Comparison of ENCODE assay signal across 2 cellular contexts in the genomic region with DNA sequence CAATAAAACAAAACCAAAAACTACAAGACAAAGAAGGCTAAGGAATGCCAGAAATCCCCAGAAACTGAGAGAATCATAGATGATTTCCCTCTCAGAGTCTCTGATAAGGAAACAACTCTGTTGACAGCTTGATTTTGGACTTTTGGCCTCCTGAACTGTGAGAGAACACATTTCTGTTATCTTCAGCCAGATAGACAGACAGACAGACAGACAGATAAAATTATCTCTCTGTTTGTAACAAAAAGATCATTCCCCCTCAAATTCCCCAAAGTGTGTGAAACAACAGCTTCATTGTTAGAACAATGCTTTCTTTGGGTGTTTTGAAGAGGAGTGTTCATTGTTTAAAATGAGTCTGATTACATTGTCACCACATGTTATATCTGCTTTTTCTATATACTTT.
TF ChIP-seq lines count a peak whose summit lies in the region.

No MANE protein-coding gene starts in this region.

TF ChIP-seq in K562, 482 proteins besides CTCF, POLR2A, EP300 and RAD21 (continued from another document and continues in another):
- TF ChIP-seq, protein P1, sequence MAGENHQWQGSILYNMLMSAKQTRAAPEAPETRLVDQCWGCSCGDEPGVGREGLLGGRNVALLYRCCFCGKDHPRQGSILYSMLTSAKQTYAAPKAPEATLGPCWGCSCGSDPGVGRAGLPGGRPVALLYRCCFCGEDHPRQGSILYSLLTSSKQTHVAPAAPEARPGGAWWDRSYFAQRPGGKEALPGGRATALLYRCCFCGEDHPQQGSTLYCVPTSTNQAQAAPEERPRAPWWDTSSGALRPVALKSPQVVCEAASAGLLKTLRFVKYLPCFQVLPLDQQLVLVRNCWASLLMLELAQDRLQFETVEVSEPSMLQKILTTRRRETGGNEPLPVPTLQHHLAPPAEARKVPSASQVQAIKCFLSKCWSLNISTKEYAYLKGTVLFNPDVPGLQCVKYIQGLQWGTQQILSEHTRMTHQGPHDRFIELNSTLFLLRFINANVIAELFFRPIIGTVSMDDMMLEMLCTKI (IDR thresholded peaks at IDR 0.05; ENCODE audit: partially characterized antibody) = no peak
- 0 out of 2 replicates have a peak, but pooled peaks have one; percentile 18 for TF ChIP-seq ZNF778 (CRISPR knock-in tag; IDR thresholded peaks at IDR 0.05)
- no peak for TF ChIP-seq NCOA6 (IDR thresholded peaks at IDR 0.05)
- no peak for TF ChIP-seq NUFIP1 (IDR thresholded peaks at IDR 0.05; ENCODE audit: partially characterized antibody)
- no peak for TF ChIP-seq ATF7 (IDR thresholded peaks at IDR 0.05)
- TF ChIP-seq SMAD4 (CRISPR knock-in tag; conservative IDR thresholded peaks at IDR 0.05) = peak; percentile 67
- TF ChIP-seq, protein P2, sequence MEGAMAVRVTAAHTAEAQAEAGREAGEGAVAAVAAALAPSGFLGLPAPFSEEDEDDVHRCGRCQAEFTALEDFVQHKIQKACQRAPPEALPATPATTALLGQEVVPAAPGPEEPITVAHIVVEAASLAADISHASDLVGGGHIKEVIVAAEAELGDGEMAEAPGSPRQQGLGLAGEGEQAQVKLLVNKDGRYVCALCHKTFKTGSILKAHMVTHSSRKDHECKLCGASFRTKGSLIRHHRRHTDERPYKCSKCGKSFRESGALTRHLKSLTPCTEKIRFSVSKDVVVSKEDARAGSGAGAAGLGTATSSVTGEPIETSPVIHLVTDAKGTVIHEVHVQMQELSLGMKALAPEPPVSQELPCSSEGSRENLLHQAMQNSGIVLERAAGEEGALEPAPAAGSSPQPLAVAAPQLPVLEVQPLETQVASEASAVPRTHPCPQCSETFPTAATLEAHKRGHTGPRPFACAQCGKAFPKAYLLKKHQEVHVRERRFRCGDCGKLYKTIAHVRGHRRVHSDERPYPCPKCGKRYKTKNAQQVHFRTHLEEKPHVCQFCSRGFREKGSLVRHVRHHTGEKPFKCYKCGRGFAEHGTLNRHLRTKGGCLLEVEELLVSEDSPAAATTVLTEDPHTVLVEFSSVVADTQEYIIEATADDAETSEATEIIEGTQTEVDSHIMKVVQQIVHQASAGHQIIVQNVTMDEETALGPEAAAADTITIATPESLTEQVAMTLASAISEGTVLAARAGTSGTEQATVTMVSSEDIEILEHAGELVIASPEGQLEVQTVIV (CRISPR knock-in tag; IDR thresholded peaks at IDR 0.05; ENCODE audit: borderline replicate concordance) = no peak
- no peak for TF ChIP-seq ZNF134 (CRISPR knock-in tag; conservative IDR thresholded peaks at IDR 0.05)
- TF ChIP-seq MEIS2 (IDR thresholded peaks at IDR 0.05; ENCODE audit: partially characterized antibody) = peak; percentile 42
- TF ChIP-seq, protein P3, sequence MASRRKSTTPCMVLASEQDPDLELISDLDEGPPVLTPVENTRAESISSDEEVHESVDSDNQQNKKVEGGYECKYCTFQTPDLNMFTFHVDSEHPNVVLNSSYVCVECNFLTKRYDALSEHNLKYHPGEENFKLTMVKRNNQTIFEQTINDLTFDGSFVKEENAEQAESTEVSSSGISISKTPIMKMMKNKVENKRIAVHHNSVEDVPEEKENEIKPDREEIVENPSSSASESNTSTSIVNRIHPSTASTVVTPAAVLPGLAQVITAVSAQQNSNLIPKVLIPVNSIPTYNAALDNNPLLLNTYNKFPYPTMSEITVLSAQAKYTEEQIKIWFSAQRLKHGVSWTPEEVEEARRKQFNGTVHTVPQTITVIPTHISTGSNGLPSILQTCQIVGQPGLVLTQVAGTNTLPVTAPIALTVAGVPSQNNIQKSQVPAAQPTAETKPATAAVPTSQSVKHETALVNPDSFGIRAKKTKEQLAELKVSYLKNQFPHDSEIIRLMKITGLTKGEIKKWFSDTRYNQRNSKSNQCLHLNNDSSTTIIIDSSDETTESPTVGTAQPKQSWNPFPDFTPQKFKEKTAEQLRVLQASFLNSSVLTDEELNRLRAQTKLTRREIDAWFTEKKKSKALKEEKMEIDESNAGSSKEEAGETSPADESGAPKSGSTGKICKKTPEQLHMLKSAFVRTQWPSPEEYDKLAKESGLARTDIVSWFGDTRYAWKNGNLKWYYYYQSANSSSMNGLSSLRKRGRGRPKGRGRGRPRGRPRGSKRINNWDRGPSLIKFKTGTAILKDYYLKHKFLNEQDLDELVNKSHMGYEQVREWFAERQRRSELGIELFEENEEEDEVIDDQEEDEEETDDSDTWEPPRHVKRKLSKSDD (conservative IDR thresholded peaks at IDR 0.05; ENCODE audit: low read length) = no peak
- TF ChIP-seq E2F3 (CRISPR knock-in tag; IDR thresholded peaks at IDR 0.05) = no peak
- no peak for TF ChIP-seq KDM5B (IDR thresholded peaks at IDR 0.05; ENCODE audit: insufficient replicate concordance, low read depth, low read length)
- TF ChIP-seq TCF7L2 (IDR thresholded peaks at IDR 0.05; ENCODE audit: low read depth, low read length) = no peak
- TF ChIP-seq, protein P4, sequence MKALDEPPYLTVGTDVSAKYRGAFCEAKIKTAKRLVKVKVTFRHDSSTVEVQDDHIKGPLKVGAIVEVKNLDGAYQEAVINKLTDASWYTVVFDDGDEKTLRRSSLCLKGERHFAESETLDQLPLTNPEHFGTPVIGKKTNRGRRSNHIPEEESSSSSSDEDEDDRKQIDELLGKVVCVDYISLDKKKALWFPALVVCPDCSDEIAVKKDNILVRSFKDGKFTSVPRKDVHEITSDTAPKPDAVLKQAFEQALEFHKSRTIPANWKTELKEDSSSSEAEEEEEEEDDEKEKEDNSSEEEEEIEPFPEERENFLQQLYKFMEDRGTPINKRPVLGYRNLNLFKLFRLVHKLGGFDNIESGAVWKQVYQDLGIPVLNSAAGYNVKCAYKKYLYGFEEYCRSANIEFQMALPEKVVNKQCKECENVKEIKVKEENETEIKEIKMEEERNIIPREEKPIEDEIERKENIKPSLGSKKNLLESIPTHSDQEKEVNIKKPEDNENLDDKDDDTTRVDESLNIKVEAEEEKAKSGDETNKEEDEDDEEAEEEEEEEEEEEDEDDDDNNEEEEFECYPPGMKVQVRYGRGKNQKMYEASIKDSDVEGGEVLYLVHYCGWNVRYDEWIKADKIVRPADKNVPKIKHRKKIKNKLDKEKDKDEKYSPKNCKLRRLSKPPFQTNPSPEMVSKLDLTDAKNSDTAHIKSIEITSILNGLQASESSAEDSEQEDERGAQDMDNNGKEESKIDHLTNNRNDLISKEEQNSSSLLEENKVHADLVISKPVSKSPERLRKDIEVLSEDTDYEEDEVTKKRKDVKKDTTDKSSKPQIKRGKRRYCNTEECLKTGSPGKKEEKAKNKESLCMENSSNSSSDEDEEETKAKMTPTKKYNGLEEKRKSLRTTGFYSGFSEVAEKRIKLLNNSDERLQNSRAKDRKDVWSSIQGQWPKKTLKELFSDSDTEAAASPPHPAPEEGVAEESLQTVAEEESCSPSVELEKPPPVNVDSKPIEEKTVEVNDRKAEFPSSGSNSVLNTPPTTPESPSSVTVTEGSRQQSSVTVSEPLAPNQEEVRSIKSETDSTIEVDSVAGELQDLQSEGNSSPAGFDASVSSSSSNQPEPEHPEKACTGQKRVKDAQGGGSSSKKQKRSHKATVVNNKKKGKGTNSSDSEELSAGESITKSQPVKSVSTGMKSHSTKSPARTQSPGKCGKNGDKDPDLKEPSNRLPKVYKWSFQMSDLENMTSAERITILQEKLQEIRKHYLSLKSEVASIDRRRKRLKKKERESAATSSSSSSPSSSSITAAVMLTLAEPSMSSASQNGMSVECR (CRISPR knock-in tag; IDR thresholded peaks at IDR 0.05) = no peak
- no peak for TF ChIP-seq ZNF780A (CRISPR knock-in tag; IDR thresholded peaks at IDR 0.05)
- no peak for TF ChIP-seq RBM22 (IDR thresholded peaks at IDR 0.05; ENCODE audit: low read depth, low read length, poor library complexity, severe bottlenecking)
- no peak for TF ChIP-seq SNRNP70 (optimal IDR thresholded peaks at IDR 0.05; ENCODE audit: low read depth, low read length)

TF ChIP-seq in HepG2, 621 proteins besides CTCF, POLR2A, EP300 and RAD21 (continued from another document):
- TF ChIP-seq, protein P5, sequence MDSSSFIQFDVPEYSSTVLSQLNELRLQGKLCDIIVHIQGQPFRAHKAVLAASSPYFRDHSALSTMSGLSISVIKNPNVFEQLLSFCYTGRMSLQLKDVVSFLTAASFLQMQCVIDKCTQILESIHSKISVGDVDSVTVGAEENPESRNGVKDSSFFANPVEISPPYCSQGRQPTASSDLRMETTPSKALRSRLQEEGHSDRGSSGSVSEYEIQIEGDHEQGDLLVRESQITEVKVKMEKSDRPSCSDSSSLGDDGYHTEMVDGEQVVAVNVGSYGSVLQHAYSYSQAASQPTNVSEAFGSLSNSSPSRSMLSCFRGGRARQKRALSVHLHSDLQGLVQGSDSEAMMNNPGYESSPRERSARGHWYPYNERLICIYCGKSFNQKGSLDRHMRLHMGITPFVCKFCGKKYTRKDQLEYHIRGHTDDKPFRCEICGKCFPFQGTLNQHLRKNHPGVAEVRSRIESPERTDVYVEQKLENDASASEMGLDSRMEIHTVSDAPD (CRISPR knock-in tag; IDR thresholded peaks at IDR 0.05) = no peak
- TF ChIP-seq SOX6 (IDR thresholded peaks at IDR 0.05) (no peak), SOX6 (CRISPR knock-in tag; IDR thresholded peaks at IDR 0.05) (peak; percentile 58), HNF4A (CRISPR knock-in tag; IDR thresholded peaks at IDR 0.05) (peak; percentile 60), REXO4 (CRISPR knock-in tag; IDR thresholded peaks at IDR 0.05; ENCODE audit: borderline replicate concordance) (no peak), SOX13 (IDR thresholded peaks at IDR 0.05) (peak; percentile 14; the same call in 1 of the 2 replicates), SOX13 (CRISPR knock-in tag; conservative IDR thresholded peaks at IDR 0.05 in 1 of 2, IDR thresholded peaks at IDR 0.05 in 1 of 2) (peak in 1 of 2 experiments; percentile 81; a peak in 2 of 4 replicates), SOX5 (CRISPR knock-in tag; IDR thresholded peaks at IDR 0.05; ENCODE audit: borderline replicate concordance) (peak; percentile 62; the same call in 1 of the 2 replicates), CBX2 (IDR thresholded peaks at IDR 0.05; ENCODE audit: low read depth, low read length) (no peak), CBX2 (CRISPR knock-in tag; IDR thresholded peaks at IDR 0.05; ENCODE audit: low read depth) (no peak), ZFP37 (CRISPR knock-in tag; IDR thresholded peaks at IDR 0.05; ENCODE audit: borderline replicate concordance) (no peak)
- TF ChIP-seq, protein P6, sequence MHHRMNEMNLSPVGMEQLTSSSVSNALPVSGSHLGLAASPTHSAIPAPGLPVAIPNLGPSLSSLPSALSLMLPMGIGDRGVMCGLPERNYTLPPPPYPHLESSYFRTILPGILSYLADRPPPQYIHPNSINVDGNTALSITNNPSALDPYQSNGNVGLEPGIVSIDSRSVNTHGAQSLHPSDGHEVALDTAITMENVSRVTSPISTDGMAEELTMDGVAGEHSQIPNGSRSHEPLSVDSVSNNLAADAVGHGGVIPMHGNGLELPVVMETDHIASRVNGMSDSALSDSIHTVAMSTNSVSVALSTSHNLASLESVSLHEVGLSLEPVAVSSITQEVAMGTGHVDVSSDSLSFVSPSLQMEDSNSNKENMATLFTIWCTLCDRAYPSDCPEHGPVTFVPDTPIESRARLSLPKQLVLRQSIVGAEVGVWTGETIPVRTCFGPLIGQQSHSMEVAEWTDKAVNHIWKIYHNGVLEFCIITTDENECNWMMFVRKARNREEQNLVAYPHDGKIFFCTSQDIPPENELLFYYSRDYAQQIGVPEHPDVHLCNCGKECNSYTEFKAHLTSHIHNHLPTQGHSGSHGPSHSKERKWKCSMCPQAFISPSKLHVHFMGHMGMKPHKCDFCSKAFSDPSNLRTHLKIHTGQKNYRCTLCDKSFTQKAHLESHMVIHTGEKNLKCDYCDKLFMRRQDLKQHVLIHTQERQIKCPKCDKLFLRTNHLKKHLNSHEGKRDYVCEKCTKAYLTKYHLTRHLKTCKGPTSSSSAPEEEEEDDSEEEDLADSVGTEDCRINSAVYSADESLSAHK (CRISPR knock-in tag; IDR thresholded peaks at IDR 0.05; ENCODE audit: borderline replicate concordance) = no peak
